ENCODE assay signal across 1 cellular context in genomic region chr1:12618661-12619395, GRCh38.
A peak's percentile ranks its signal among the peaks of the same experiment; 100 is the strongest.
TF ChIP-seq lines count a peak whose summit lies in the region.

No MANE protein-coding gene starts in this region.

TF ChIP-seq in HepG2, 621 proteins besides CTCF, POLR2A, EP300 and RAD21 (continued from another document):
- TF ChIP-seq SYNCRIP (IDR thresholded peaks at IDR 0.05; ENCODE audit: insufficient read depth, low read depth, low read length), result no peak
- no peak for TF ChIP-seq TMF1 (CRISPR knock-in tag; IDR thresholded peaks at IDR 0.05; ENCODE audit: low read depth)
- no peak; the same call in 1 of the 2 replicates for TF ChIP-seq NR0B2 (CRISPR knock-in tag; IDR thresholded peaks at IDR 0.05)
- TF ChIP-seq ZNF777 (CRISPR knock-in tag; IDR thresholded peaks at IDR 0.05), result peak; percentile 49
- peak; percentile 64 for TF ChIP-seq MYC (CRISPR knock-in tag; IDR thresholded peaks at IDR 0.05; ENCODE audit: borderline replicate concordance)
- no peak; the same call in 1 of the 2 replicates for TF ChIP-seq HES4 (CRISPR knock-in tag; IDR thresholded peaks at IDR 0.05; ENCODE audit: borderline replicate concordance)
- peak; percentile 98 for TF ChIP-seq DRAP1 (CRISPR knock-in tag; IDR thresholded peaks at IDR 0.05)
- TF ChIP-seq ZNF740 (CRISPR knock-in tag; IDR thresholded peaks at IDR 0.05), result no peak
- TF ChIP-seq ZNF142 (CRISPR knock-in tag; IDR thresholded peaks at IDR 0.05), result peak; percentile 38
- peak; percentile 67; the same call in 1 of the 2 replicates for TF ChIP-seq ZBED4 (CRISPR knock-in tag; IDR thresholded peaks at IDR 0.05; ENCODE audit: borderline replicate concordance)
- TF ChIP-seq GLMP (CRISPR knock-in tag; IDR thresholded peaks at IDR 0.05; ENCODE audit: borderline replicate concordance), result no peak
- TF ChIP-seq HMGXB3 (CRISPR knock-in tag; IDR thresholded peaks at IDR 0.05; ENCODE audit: borderline replicate concordance), result peak; percentile 70; the same call in 1 of the 2 replicates
- TF ChIP-seq RBM39 (IDR thresholded peaks at IDR 0.05; ENCODE audit: low read depth, low read length, poor library complexity, severe bottlenecking), result peak; percentile 22
- peak; percentile 55; the same call in 1 of the 2 replicates for TF ChIP-seq TFE3 (CRISPR knock-in tag; IDR thresholded peaks at IDR 0.05)
- TF ChIP-seq RBAK (CRISPR knock-in tag; IDR thresholded peaks at IDR 0.05), result peak; percentile 26; the same call in 1 of the 2 replicates
- TF ChIP-seq CENPT (CRISPR knock-in tag; IDR thresholded peaks at IDR 0.05; ENCODE audit: low read depth), result no peak
- TF ChIP-seq UBTF (CRISPR knock-in tag; IDR thresholded peaks at IDR 0.05), result peak; percentile 49; the same call in 1 of the 2 replicates
- peak; percentile 55; the same call in 1 of the 2 replicates for TF ChIP-seq KDM6A (CRISPR knock-in tag; IDR thresholded peaks at IDR 0.05; ENCODE audit: low read depth)
- no peak for TF ChIP-seq ZNF20 (CRISPR knock-in tag; IDR thresholded peaks at IDR 0.05)
- TF ChIP-seq ZFY (CRISPR knock-in tag; IDR thresholded peaks at IDR 0.05), result peak; percentile 13; the same call in 1 of the 2 replicates
- no peak for TF ChIP-seq GMEB2 (CRISPR knock-in tag; IDR thresholded peaks at IDR 0.05; ENCODE audit: low read depth)
- peak; percentile 91 for TF ChIP-seq GATAD2A (CRISPR knock-in tag; IDR thresholded peaks at IDR 0.05)
- TF ChIP-seq FOXP1 (IDR thresholded peaks at IDR 0.05), result no peak
- TF ChIP-seq FOXP1 (CRISPR knock-in tag; IDR thresholded peaks at IDR 0.05), result peak; percentile 91
- no peak for TF ChIP-seq REXO4 (CRISPR knock-in tag; IDR thresholded peaks at IDR 0.05; ENCODE audit: borderline replicate concordance)
